8 cellular contexts compared by ENCODE assay signal in the genomic region with DNA sequence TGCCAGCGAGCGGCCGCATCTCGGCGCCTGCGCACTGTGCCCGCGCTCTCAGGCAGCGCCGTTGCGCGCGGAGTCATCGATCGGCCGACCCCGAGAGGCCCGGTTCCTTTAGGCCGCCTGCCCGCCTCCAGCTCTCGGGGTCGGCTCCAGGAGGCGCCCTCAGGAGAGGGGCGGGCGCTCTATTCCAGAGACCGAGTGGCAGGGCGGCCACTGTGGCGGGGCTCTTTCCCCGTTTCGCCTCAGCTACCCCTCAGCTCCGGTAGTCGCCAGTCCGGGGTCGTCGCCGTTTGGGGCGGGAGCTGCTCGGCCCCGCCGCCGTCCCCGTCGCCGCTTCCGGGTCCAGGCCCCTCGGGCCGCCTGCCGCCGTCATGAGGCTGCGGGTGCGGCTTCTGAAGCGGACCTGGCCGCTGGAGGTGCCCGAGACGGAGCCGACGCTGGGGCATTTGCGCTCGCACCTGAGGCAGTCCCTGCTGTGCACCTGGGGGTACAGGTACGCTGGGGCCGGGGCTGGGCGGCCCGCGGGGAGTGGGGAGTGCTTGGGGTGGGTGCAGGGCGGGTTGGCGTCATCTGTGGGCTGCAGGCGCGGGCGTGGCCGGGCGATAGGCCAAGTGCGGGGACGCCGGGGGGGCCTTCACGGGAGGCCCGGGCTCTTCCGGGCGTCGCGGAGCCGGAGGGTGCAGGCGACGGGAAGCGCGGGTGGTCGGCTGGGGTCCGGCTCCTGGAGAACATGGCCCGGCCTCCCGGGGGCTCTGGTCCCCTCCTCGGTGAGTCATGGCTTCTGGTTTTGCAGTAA. TPM values are rescaled to one million over a fixed set of nuclear protein-coding genes. Genes with fewer than 3 reads are reported as not detected.
A peak's percentile ranks its signal among the peaks of the same experiment; 100 is the strongest.
DNase-seq lines count a peak whose midpoint lies in the region; ATAC-seq, FAIRE-seq and TF ChIP-seq lines count a peak whose summit lies in the region.

FBXO7 (plus strand) TSS at position 177 of the 793 bp plus-strand sequence; CDS start at position 369, 192 bp downstream.

- peak; percentile 32 for TF ChIP-seq CTCF in AG09309 (IDR thresholded peaks at IDR 0.05; ENCODE audit: control insufficient read depth, insufficient read depth, low read depth, low read length, missing control alignments)
- peak; percentile 18 for TF ChIP-seq CTCF in kidney (IDR thresholded peaks at IDR 0.05; ENCODE audit: borderline replicate concordance, extremely low read depth, insufficient read depth)

- H3K36me3 ChIP-seq in kidney (ENCODE audit: control insufficient read depth in 1 of 2, insufficient read depth in 2 of 2, low read length in 2 of 2), result no peaks in the 10 kb centered on the region

- ATAC-seq in GM19023 (IDR thresholded peaks at IDR 0.05; ENCODE audit: unreplicated experiment) (peak; percentile 68), HG03280 (IDR thresholded peaks at IDR 0.05; ENCODE audit: unreplicated experiment) (peak; percentile 81)

- H3K9me3 ChIP-seq in kidney (ENCODE audit: control insufficient read depth in 1 of 2, low read length in 2 of 2), result no peaks in the 10 kb centered on the region

- FAIRE-seq in kidney (lab: Jason Lieb, UNC), result no peak

- intact Hi-C loops in kidney (cut with DNase I), result no loop called here

- peak within 1 kb of the TSS; percentile 87 to 92 for H3K9ac ChIP-seq in kidney (ENCODE audit: low read length in 2 of 2)

- H3K4me1 ChIP-seq in kidney (ENCODE audit: control insufficient read depth in 1 of 2, insufficient read depth in 1 of 2, low read depth in 1 of 2, low read length in 2 of 2), result peaks cover 5 to 7% of the 10 kb centered on the region in 2 donors

- H3K4me3 ChIP-seq in AG09309 (ENCODE audit: control insufficient read depth, low read depth, low read length) (peak within 1 kb of the TSS; percentile 76), kidney (ENCODE audit: low read length in 2 of 2) (peak within 1 kb of the TSS; percentile 81 to 93)

- H3K27ac ChIP-seq in kidney (ENCODE audit: low read depth in 2 of 2, low read length in 2 of 2), result peak within 1 kb of the TSS; percentile 98

- peak; percentile 63 for DNase-seq in AG09309 (ENCODE audit: low read depth)
- DNase-seq in NCI-H460 (ENCODE audit: extremely low read depth, low read depth), result peak; percentile 79
- DNase-seq in activated CD4-positive, alpha-beta T cell treated with anti-CD3 and anti-CD28 coated beads for 1 hour, result peak; percentile 78
- DNase-seq in cerebellum (ENCODE audit: low spot score), result peak; percentile 86
- peak; percentile 97 for DNase-seq in kidney
- peak; percentile 90 for DNase-seq in stimulated activated CD4-positive, alpha-beta T cell treated with anti-CD3 and anti-CD28 coated beads, Interleukin-15, amount 100 ng/mL, for 24 hours

RNA-seq across cellular contexts. Expression of gene FBXO7, which starts in this region (rescaled TPM):
- total RNA-seq in NCI-H460 (2014; rRNA removed; shearing (Covaris generic)), result 70.5 and 77.6 TPM in 2 replicates
- polyA plus RNA-seq in NCI-H460 (2014; cell fraction: nucleus; rRNA removed), result 37.4 and 43.4 TPM in 2 replicates
- 59.3 TPM for total RNA-seq in cerebellum
- total RNA-seq in kidney, result 91.0 TPM
- 131 TPM for polyA plus RNA-seq in kidney (ENCODE audit: insufficient read depth, low read depth, low replicate concordance)

Comparison
In these comparisons a context has a peak if more than half of its experiments do, and no peak if none do; other contexts are left out.
1. Peak in every context shown above with its lines: DNase-seq, ATAC-seq, H3K4me3 ChIP-seq and H3K27ac ChIP-seq.